ENCODE assay signal across 8 cellular contexts in the genomic region with DNA sequence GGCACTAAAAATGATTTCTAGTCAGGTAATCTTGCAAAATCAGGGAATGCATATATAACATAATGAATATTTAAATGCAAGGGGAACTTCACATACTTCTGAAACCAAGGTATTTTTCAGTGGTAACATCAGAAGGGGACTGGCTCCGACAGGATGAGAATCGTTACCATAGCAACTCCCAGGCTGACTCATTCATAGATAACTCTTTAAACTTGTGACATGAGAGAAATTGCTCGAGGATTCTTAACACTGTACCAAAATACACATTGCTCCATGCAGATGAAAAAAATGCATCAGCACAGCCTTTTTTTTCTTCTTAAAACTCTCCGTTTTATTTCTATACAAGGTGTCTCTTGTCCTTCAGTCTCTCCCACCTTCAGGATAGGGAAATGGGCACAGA.
DNase-seq lines count a peak whose midpoint lies in the region; ATAC-seq and TF ChIP-seq lines count a peak whose summit lies in the region.

No MANE protein-coding gene starts in this region.

- no peak overlapping the region for H3K27ac ChIP-seq in SK-N-SH (ENCODE audit: low read depth in 2 of 2, low read length in 1 of 2)

- H3K79me2 ChIP-seq in SK-N-SH (ENCODE audit: insufficient read depth), result no peaks in the 10 kb centered on the region

- 0 out of 2 replicates have a peak, but pooled peaks cover 4% of the 10 kb centered on the region for H3K27me3 ChIP-seq in SK-N-SH (ENCODE audit: insufficient read depth)

- H3K9ac ChIP-seq in SK-N-SH, result no peak overlapping the region

- no peak overlapping the region for H2AFZ ChIP-seq in SK-N-SH (ENCODE audit: low read depth)

- no peak for TF ChIP-seq RAD21 in SK-N-SH (IDR thresholded peaks at IDR 0.05; ENCODE audit: low read length)

- TF ChIP-seq CTCF in SK-N-SH (IDR thresholded peaks at IDR 0.05), result no peak

- H3K4me2 ChIP-seq in SK-N-SH, result peak overlapping the region; percentile 13; the same call in 1 of the 2 replicates

- TF ChIP-seq EP300 in SK-N-SH (IDR thresholded peaks at IDR 0.05; ENCODE audit: borderline replicate concordance in 1 of 2, low read depth in 1 of 2, low read length in 1 of 2), result no peak

- H3K4me3 ChIP-seq in SK-N-SH (ENCODE audit: low read depth in 2 of 2, low read length in 1 of 2) (no peak overlapping the region), skeletal muscle cell (ENCODE audit: low read depth, low read length) (no peak overlapping the region)

- no peaks in the 10 kb centered on the region for H3K36me3 ChIP-seq in SK-N-SH (replicated peaks in 1 of 2; ENCODE audit: control insufficient read depth in 1 of 2, insufficient read depth in 2 of 2, low read length in 1 of 2)

- no peaks in the 10 kb centered on the region for H3K9me2 ChIP-seq in SK-N-SH

- CTCF ChIA-PET in SK-N-SH (lab: Yijun Ruan, JAX), result interaction anchor here (2.2 kb wide), 1 partner anchor 23 kb away, joined by 5 read pairs; no protein-coding TSS in a partner anchor

- POLR2A ChIA-PET in SK-N-SH (lab: Yijun Ruan, JAX), result no interaction called here

- intact Hi-C loops in left ventricle myocardium superior (cut with micrococcal nuclease), result no loop called here

- DNase-seq in SK-N-SH, result no peak
- peak; percentile 35 for DNase-seq in T1000 (lab: John Stamatoyannopoulos, UW)
- DNase-seq in skeletal muscle cell (ENCODE audit: low read depth), result peak; percentile 25
- DNase-seq in left ventricle myocardium superior, result no peak
- DNase-seq in stimulated activated CD4-positive, alpha-beta T cell treated with anti-CD3 and anti-CD28 coated beads, Interleukin-1b, Interleukin-23, amount 100 ng/mL, for 48 hours, result no peak
- DNase-seq in activated CD4-positive, alpha-beta T cell treated with anti-CD3 and anti-CD28 coated beads, Interleukin-2, amount 50 U/mL, for 4 hours, result no peak

- H4K20me1 ChIP-seq in SK-N-SH (ENCODE audit: insufficient read depth), result no peaks in the 10 kb centered on the region

- H3K4me1 ChIP-seq in SK-N-SH (ENCODE audit: control insufficient read depth in 1 of 2, insufficient read depth in 2 of 2, low read depth in 1 of 2, low read length in 1 of 2), result no peaks in the 10 kb centered on the region

- ATAC-seq in SK-N-SH treated with all-trans-retinoic acid at 6 μM for 48 hours (no peak; the same call in 2 of the 3 replicates), HG02938 (IDR thresholded peaks at IDR 0.05; ENCODE audit: unreplicated experiment) (peak; percentile 98), left ventricle myocardium superior (no peak)

- no peaks in the 10 kb centered on the region for H3K9me3 ChIP-seq in SK-N-SH

- 0% methylated on average over 4 of the region's 4 CpGs for WGBS in SK-N-SH (ENCODE audit: low lambda C conversion rate)

- H3F3A ChIP-seq in SK-N-SH (replicated peaks; ENCODE audit: insufficient read depth), result no peaks in the 10 kb centered on the region

TF ChIP-seq in SK-N-SH, 30 proteins besides CTCF, POLR2A, EP300 and RAD21:
- TF ChIP-seq TCF12 (IDR thresholded peaks at IDR 0.05) (no peak), CHD2 (IDR thresholded peaks at IDR 0.05; ENCODE audit: low read length, partially characterized antibody) (no peak), RCOR1 (IDR thresholded peaks at IDR 0.05; ENCODE audit: low read length) (no peak)

TF ChIP-seq in SK-N-SH treated with all-trans-retinoic acid at 6 μM for 48 hours, 23 proteins besides CTCF, POLR2A, EP300 and RAD21:
- TF ChIP-seq ZFP30 (CRISPR knock-in tag; IDR thresholded peaks at IDR 0.05), result no peak
- TF ChIP-seq OSR1 (CRISPR knock-in tag; IDR thresholded peaks at IDR 0.05), result no peak
- TF ChIP-seq ISL1 (CRISPR knock-in tag; IDR thresholded peaks at IDR 0.05), result no peak
- no peak for TF ChIP-seq ZNF8 (CRISPR knock-in tag; IDR thresholded peaks at IDR 0.05)
- TF ChIP-seq, protein P1, sequence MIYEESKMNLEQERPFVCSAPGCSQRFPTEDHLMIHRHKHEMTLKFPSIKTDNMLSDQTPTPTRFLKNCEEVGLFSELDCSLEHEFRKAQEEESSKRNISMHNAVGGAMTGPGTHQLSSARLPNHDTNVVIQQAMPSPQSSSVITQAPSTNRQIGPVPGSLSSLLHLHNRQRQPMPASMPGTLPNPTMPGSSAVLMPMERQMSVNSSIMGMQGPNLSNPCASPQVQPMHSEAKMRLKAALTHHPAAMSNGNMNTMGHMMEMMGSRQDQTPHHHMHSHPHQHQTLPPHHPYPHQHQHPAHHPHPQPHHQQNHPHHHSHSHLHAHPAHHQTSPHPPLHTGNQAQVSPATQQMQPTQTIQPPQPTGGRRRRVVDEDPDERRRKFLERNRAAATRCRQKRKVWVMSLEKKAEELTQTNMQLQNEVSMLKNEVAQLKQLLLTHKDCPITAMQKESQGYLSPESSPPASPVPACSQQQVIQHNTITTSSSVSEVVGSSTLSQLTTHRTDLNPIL (CRISPR knock-in tag; IDR thresholded peaks at IDR 0.05; ENCODE audit: low read depth), result no peak
- TF ChIP-seq, protein P2, sequence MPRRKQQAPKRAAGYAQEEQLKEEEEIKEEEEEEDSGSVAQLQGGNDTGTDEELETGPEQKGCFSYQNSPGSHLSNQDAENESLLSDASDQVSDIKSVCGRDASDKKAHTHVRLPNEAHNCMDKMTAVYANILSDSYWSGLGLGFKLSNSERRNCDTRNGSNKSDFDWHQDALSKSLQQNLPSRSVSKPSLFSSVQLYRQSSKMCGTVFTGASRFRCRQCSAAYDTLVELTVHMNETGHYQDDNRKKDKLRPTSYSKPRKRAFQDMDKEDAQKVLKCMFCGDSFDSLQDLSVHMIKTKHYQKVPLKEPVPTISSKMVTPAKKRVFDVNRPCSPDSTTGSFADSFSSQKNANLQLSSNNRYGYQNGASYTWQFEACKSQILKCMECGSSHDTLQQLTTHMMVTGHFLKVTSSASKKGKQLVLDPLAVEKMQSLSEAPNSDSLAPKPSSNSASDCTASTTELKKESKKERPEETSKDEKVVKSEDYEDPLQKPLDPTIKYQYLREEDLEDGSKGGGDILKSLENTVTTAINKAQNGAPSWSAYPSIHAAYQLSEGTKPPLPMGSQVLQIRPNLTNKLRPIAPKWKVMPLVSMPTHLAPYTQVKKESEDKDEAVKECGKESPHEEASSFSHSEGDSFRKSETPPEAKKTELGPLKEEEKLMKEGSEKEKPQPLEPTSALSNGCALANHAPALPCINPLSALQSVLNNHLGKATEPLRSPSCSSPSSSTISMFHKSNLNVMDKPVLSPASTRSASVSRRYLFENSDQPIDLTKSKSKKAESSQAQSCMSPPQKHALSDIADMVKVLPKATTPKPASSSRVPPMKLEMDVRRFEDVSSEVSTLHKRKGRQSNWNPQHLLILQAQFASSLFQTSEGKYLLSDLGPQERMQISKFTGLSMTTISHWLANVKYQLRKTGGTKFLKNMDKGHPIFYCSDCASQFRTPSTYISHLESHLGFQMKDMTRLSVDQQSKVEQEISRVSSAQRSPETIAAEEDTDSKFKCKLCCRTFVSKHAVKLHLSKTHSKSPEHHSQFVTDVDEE (CRISPR knock-in tag; IDR thresholded peaks at IDR 0.05), result no peak
- no peak for TF ChIP-seq ZNF70 (CRISPR knock-in tag; IDR thresholded peaks at IDR 0.05)
- no peak for TF ChIP-seq SNAI2 (CRISPR knock-in tag; IDR thresholded peaks at IDR 0.05)

Comparison
In these comparisons a context has a peak if more than half of its experiments do, and no peak if none do; other contexts are left out.
1. DNase-seq: peak in T1000 (single experiment) and skeletal muscle cell (single experiment); none in SK-N-SH (single experiment), left ventricle myocardium superior (single experiment), stimulated activated CD4-positive, alpha-beta T cell treated with anti-CD3 and anti-CD28 coated beads, Interleukin-1b, Interleukin-23, amount 100 ng/mL, for 48 hours (single experiment) and activated CD4-positive, alpha-beta T cell treated with anti-CD3 and anti-CD28 coated beads, Interleukin-2, amount 50 U/mL, for 4 hours (0 of 2).